ENCODE assay signal across 7 cellular contexts in the genomic region with DNA sequence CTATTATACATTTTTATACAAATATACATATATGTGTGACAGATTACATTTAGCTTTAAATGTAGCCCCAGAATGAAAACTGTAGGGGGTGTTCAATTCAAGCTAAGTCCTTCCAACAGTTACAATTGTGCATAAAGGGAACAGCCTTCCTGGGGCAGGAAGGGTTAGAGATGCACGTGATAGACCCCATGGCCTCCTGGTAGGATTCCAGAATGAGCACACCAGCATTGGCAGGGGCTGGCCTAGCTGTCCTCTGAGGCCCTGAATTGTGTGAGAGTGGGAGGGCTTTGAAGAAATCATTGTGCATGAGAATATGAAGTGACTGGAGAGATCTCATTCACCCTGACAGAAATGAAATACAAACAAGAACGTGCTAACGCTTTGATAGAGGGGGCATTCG.
"Had no signal": no experiment of that assay in that cellular context is flagged by ENCODE, and none has a peak within 500 bp of the region (broad histone marks: within the 10 kb centered on the region; RNA-seq: fewer than 3 reads in every experiment).

No MANE protein-coding gene starts in this region.

- ATAC-seq: GM23338, K562 had no signal

- H3K4me3 ChIP-seq: GM23338, K562 had no signal

- DNase-seq: H9, HCEC 1CT, HFFc6, IMR-90, KG1 had no signal
